17 cellular contexts compared by ENCODE assay signal in the genomic region with DNA sequence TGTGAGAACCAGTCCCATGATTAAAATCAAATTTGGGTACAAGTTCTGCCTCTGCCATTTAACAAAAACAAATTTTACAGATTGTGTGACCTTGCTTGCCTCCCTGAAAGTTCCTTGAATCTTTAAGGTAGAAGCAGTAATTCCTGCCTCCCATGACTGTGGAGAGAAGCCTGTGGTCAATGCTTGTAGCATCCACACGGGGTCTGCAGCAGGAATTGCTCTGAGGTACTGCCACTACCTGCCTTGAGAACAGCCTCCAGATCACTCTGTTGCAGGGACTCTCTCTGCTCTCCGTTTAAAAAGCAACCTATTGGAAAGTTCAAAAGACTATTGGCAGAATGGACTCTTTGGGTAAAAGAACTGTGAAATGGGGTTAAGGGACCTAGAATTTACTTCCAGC.
DNase-seq lines count a peak whose midpoint lies in the region; ATAC-seq and TF ChIP-seq lines count a peak whose summit lies in the region.
"Had no signal": no experiment of that assay in that cellular context is flagged by ENCODE, and none has a peak within 500 bp of the region (broad histone marks: within the 10 kb centered on the region; RNA-seq: fewer than 3 reads in every experiment).

No MANE protein-coding gene starts in this region.

- no peak for TF ChIP-seq POLR2A in esophagus muscularis mucosa (IDR thresholded peaks at IDR 0.05; ENCODE audit: low read depth)

- peak overlapping the region; percentile 1; the same call in 1 of the 2 replicates for H2AFZ ChIP-seq in GM23338
- H2AFZ ChIP-seq: GM23248 had no signal

- CTCF ChIA-PET in HEK293T (lab: Yijun Ruan, JAX): no interaction called here

- ATAC-seq in GM23338: peak; percentile 96
- ATAC-seq: CD8-positive, alpha-beta T cell; GM12878 had no signal

- peaks cover 5% of the 10 kb centered on the region for H3K9me2 ChIP-seq in GM23338 (ENCODE audit: insufficient read depth)

- no peaks in the 10 kb centered on the region for H3K9me3 ChIP-seq in esophagus muscularis mucosa
- H3K9me3 ChIP-seq: BLaER1 treated with 17β-estradiol and CSF1 and Interleukin-3, amounts not matched to agents 10 nM and 100 nM; HAP-1 had no signal

- H3K4me1 Mint-ChIP-seq in GM23338: peaks cover 33% of the 10 kb centered on the region
- H3K4me1 Mint-ChIP-seq: B cell, IgD-negative memory B cell had no signal

- H3K36me3 Mint-ChIP-seq in GM23338 (ENCODE audit: low read depth): no peaks in the 10 kb centered on the region
- H3K36me3 Mint-ChIP-seq: CD8-positive, alpha-beta T cell; IgD-negative memory B cell had no signal

- POLR2A ChIA-PET in HEK293T (lab: Yijun Ruan, JAX): no interaction called here

- no peaks in the 10 kb centered on the region for H4K20me1 ChIP-seq in GM23338 (replicated peaks; ENCODE audit: insufficient read depth)
- H4K20me1 ChIP-seq: BLaER1 treated with 17β-estradiol and CSF1 and Interleukin-3, amounts not matched to agents 10 nM and 100 nM had no signal

- 0 out of 4 replicates have a peak, but pooled peaks of 1 of the 2 experiments have one; percentile 15 for TF ChIP-seq CTCF in GM23338 (conservative IDR thresholded peaks at IDR 0.05; ENCODE audit: low read depth in 2 of 2)
- TF ChIP-seq CTCF in esophagus muscularis mucosa (IDR thresholded peaks at IDR 0.05): no peak

- intact Hi-C loops in esophagus muscularis mucosa (cut with DNase I): no loop called here

- in situ Hi-C loops in G401 (cut with HindIII; ENCODE audit: low sequenced_read_pairs): no loop called here

- H3K79me2 ChIP-seq in GM23338 (replicated peaks; ENCODE audit: insufficient read depth): no peaks in the 10 kb centered on the region

- H3K4me3 Mint-ChIP-seq in GM23338: no peak overlapping the region
- H3K4me3 Mint-ChIP-seq: B cell; CD8-positive, alpha-beta T cell; IgD-negative memory B cell had no signal

- H3K4me2 ChIP-seq in GM23338: no peak overlapping the region
- H3K4me2 ChIP-seq: BLaER1 treated with 17β-estradiol and CSF1 and Interleukin-3, amounts not matched to agents 10 nM and 100 nM had no signal

- H3K36me3 ChIP-seq in GM23338 (ENCODE audit: insufficient read depth) (no peaks in the 10 kb centered on the region), esophagus muscularis mucosa (no peaks in the 10 kb centered on the region)
- H3K36me3 ChIP-seq: BLaER1 treated with 17β-estradiol and CSF1 and Interleukin-3, amounts not matched to agents 10 nM and 100 nM; HAP-1 had no signal

- no peaks in the 10 kb centered on the region for H3F3A ChIP-seq in GM23338 (replicated peaks; ENCODE audit: low read depth)

- H3K27ac ChIP-seq in GM23338 (ENCODE audit: low read depth) (no peak overlapping the region), esophagus muscularis mucosa (replicated peaks in 1 of 4) (no peak overlapping the region)
- H3K27ac ChIP-seq: BLaER1 treated with 17β-estradiol and CSF1 and Interleukin-3, amounts not matched to agents 10 nM and 100 nM; GM23248 had no signal

- H3K27me3 Mint-ChIP-seq in GM23338 (ENCODE audit: insufficient read depth, low read depth, poor library complexity): peaks cover 2% of the 10 kb centered on the region

- no peaks in the 10 kb centered on the region for H3K9me3 Mint-ChIP-seq in GM23338
- H3K9me3 Mint-ChIP-seq: CD8-positive, alpha-beta T cell; IgD-negative memory B cell had no signal

- H3K27me3 ChIP-seq in GM23338 (ENCODE audit: insufficient read depth): no peaks in the 10 kb centered on the region
- H3K27me3 ChIP-seq in esophagus muscularis mucosa: no peaks in the 10 kb centered on the region
- H3K27me3 ChIP-seq: BLaER1 treated with 17β-estradiol and CSF1 and Interleukin-3, amounts not matched to agents 10 nM and 100 nM had no signal

- DNase-seq in GM23338 (ENCODE audit: low spot score): peak; percentile 52
- DNase-seq in HEK293T (ENCODE audit: extremely low spot score): peak; percentile 5
- peak; percentile 60 for DNase-seq in esophagus muscularis mucosa (ENCODE audit: extremely low spot score)
- peak; percentile 55 for DNase-seq in iPS-NIHi7 (ENCODE audit: extremely low spot score)
- DNase-seq in NAMALWA (ENCODE audit: low spot score): no peak
- DNase-seq in G401 (ENCODE audit: low spot score): no peak
- DNase-seq in NCI-H2029 treated with DMSO at 0.1 percent for 48 hours (lab: John Stamatoyannopoulos, UW): no peak
- DNase-seq in activated naive CD4-positive, alpha-beta T cell (lab: John Stamatoyannopoulos, UW): no peak
- DNase-seq: Calu3; CD8-positive, alpha-beta T cell; GM23248; KBM-7 had no signal

- no peak for TF ChIP-seq EP300 in esophagus muscularis mucosa (IDR thresholded peaks at IDR 0.05)

- H3K4me1 ChIP-seq in GM23338 (ENCODE audit: insufficient read depth) (peaks cover 21% of the 10 kb centered on the region), esophagus muscularis mucosa (no peaks in the 10 kb centered on the region)

- WGBS in esophagus muscularis mucosa: 42% methylated on average over 2 of the region's 2 CpGs

- H3K4me3 ChIP-seq in GM23338 (no peak overlapping the region), esophagus muscularis mucosa (no peak overlapping the region)
- H3K4me3 ChIP-seq: BLaER1 treated with 17β-estradiol and CSF1 and Interleukin-3, amounts not matched to agents 10 nM and 100 nM; GM12878; GM23248; HAP-1 had no signal

- H3K27ac Mint-ChIP-seq in GM23338: no peak overlapping the region
- H3K27ac Mint-ChIP-seq: B cell; CD8-positive, alpha-beta T cell; IgD-negative memory B cell had no signal

TF ChIP-seq in GM23338, 12 proteins besides CTCF, POLR2A, EP300 and RAD21 (continues in another document):
- TF ChIP-seq, protein P1, sequence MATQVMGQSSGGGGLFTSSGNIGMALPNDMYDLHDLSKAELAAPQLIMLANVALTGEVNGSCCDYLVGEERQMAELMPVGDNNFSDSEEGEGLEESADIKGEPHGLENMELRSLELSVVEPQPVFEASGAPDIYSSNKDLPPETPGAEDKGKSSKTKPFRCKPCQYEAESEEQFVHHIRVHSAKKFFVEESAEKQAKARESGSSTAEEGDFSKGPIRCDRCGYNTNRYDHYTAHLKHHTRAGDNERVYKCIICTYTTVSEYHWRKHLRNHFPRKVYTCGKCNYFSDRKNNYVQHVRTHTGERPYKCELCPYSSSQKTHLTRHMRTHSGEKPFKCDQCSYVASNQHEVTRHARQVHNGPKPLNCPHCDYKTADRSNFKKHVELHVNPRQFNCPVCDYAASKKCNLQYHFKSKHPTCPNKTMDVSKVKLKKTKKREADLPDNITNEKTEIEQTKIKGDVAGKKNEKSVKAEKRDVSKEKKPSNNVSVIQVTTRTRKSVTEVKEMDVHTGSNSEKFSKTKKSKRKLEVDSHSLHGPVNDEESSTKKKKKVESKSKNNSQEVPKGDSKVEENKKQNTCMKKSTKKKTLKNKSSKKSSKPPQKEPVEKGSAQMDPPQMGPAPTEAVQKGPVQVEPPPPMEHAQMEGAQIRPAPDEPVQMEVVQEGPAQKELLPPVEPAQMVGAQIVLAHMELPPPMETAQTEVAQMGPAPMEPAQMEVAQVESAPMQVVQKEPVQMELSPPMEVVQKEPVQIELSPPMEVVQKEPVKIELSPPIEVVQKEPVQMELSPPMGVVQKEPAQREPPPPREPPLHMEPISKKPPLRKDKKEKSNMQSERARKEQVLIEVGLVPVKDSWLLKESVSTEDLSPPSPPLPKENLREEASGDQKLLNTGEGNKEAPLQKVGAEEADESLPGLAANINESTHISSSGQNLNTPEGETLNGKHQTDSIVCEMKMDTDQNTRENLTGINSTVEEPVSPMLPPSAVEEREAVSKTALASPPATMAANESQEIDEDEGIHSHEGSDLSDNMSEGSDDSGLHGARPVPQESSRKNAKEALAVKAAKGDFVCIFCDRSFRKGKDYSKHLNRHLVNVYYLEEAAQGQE (IDR thresholded peaks at IDR 0.05; ENCODE audit: unreplicated experiment): no peak
- TF ChIP-seq NANOG (IDR thresholded peaks at IDR 0.05; ENCODE audit: borderline replicate concordance) (no peak), EZH2 (IDR thresholded peaks at IDR 0.05; ENCODE audit: low read depth, unreplicated experiment) (no peak), ZNF114 (CRISPR knock-in tag; IDR thresholded peaks at IDR 0.05) (no peak), STAT1 (IDR thresholded peaks at IDR 0.05; ENCODE audit: unreplicated experiment) (no peak)

TF ChIP-seq in HEK293T, 16 proteins besides CTCF, POLR2A, EP300 and RAD21:
- no peak for TF ChIP-seq FOXM1 (IDR thresholded peaks at IDR 0.05; ENCODE audit: borderline replicate concordance)
- TF ChIP-seq NFRKB (IDR thresholded peaks at IDR 0.05): no peak
- TF ChIP-seq CTBP1 (IDR thresholded peaks at IDR 0.05; ENCODE audit: borderline replicate concordance): no peak
- no peak for TF ChIP-seq TARDBP (IDR thresholded peaks at IDR 0.05)

Comparison
In these comparisons a context has a peak if more than half of its experiments do, and no peak if none do; other contexts are left out.
1. DNase-seq: peak in GM23338 (single experiment), HEK293T (single experiment), esophagus muscularis mucosa (single experiment) and iPS-NIHi7 (single experiment); none in NAMALWA (single experiment), G401 (single experiment), NCI-H2029 treated with DMSO at 0.1 percent for 48 hours (single experiment) and activated naive CD4-positive, alpha-beta T cell (0 of 4).